In the genomic region with DNA sequence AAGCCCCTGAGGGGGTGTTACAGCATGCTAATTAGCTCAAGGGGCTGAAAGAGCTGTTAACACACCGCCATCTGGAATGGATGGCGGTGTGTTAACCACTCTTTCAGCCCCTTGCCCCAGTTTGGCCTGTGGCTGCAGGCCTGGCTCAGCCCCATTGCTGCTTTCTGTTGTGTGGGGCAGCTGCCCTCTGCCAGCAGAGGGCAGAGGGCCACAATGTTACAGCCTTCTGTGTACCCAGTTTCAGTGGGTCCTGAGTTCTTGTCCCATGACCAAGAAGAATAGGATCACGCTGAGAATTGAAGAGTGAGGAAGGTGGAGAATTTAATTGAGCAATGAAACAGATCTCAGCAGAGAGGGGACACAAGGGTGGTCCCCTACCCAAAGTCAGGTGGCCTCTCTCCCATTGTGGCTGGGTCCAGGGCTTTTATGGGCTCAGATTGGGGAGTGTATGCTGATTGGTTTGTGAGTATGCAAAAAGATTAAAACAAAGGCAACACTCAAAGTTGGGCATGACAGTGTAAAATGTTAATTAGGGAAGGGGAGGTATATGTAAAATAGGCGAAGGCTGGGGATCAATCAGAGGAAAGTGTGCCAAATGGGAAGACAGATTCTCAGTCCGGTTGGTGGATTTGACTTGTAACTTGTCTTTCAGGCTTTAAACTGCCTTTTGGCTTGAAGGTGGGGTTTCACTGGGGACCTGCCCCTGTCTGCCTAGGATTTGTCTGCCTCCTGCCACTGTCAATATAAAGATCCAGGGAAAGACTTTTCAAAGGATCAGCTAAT, we compare ENCODE assay signal across 16 cellular contexts.
A peak's percentile ranks its signal among the peaks of the same experiment; 100 is the strongest.
DNase-seq lines count a peak whose midpoint lies in the region; ATAC-seq and TF ChIP-seq lines count a peak whose summit lies in the region.
"Had no signal": no experiment of that assay in that cellular context is flagged by ENCODE, and none has a peak within 500 bp of the region (broad histone marks: within the 10 kb centered on the region; RNA-seq: fewer than 3 reads in every experiment).

No MANE protein-coding gene starts in this region.

- dilution Hi-C loops in mammary epithelial cell (cut with HindIII; ENCODE audit: low sequenced_read_pairs) = no loop called here

- no peaks in the 10 kb centered on the region for H3K36me3 ChIP-seq in KMS-11 (ENCODE audit: insufficient read depth)
- H3K36me3 ChIP-seq in neural progenitor cell = no peaks in the 10 kb centered on the region
- no peaks in the 10 kb centered on the region for H3K36me3 ChIP-seq in mammary epithelial cell (ENCODE audit: insufficient read depth, low read length)
- H3K36me3 ChIP-seq: MG63 had no signal

- DNase-seq in GM13977 (ENCODE audit: low spot score) (no peak), WTC11 (ENCODE audit: low spot score) (no peak), neural progenitor cell (ENCODE audit: low spot score) (peak; percentile 2), COLO668 (lab: John Stamatoyannopoulos, UW; ENCODE audit: unreplicated experiment) (no peak), mammary epithelial cell (no peak)
- DNase-seq: ACHN, GDM1, GM23248, MG63, NCI-H1092 treated with DMSO at 0.1 percent for 48 hours, NCI-H2081, Right ventricle myocardium superior had no signal

- peak; percentile 54 for ATAC-seq in WTC11
- no peak for ATAC-seq in HG03175 (IDR thresholded peaks at IDR 0.05; ENCODE audit: unreplicated experiment)

- peaks cover 13% of the 10 kb centered on the region for H3K4me1 Mint-ChIP-seq in WTC11
- H3K4me1 Mint-ChIP-seq in neural progenitor cell = no peaks in the 10 kb centered on the region
- H3K4me1 Mint-ChIP-seq: CD14-positive monocyte had no signal

- no peak overlapping the region for H3K27ac ChIP-seq in KMS-11
- no peak overlapping the region for H3K27ac ChIP-seq in neural progenitor cell
- H3K27ac ChIP-seq in mammary epithelial cell (ENCODE audit: insufficient read depth, low read depth, low read length) = no peak overlapping the region
- H3K27ac ChIP-seq: GM23248, SK-N-MC had no signal

- peaks cover 18% of the 10 kb centered on the region for H3K36me3 Mint-ChIP-seq in WTC11
- peaks cover 3% of the 10 kb centered on the region for H3K36me3 Mint-ChIP-seq in neural progenitor cell

- no peak overlapping the region for H3K4me2 ChIP-seq in KMS-11
- no peak overlapping the region for H3K4me2 ChIP-seq in neural progenitor cell
- no peak overlapping the region for H3K4me2 ChIP-seq in mammary epithelial cell (ENCODE audit: insufficient read depth, low read depth, low read length)

- H4K20me1 ChIP-seq in KMS-11 (ENCODE audit: insufficient read depth) (no peaks in the 10 kb centered on the region), neural progenitor cell (ENCODE audit: low read depth) (no peaks in the 10 kb centered on the region), mammary epithelial cell (ENCODE audit: insufficient read depth, low read length) (no peaks in the 10 kb centered on the region)

- H3K27me3 ChIP-seq in KMS-11 (ENCODE audit: insufficient read depth, low read depth) (no peaks in the 10 kb centered on the region), neural progenitor cell (no peaks in the 10 kb centered on the region), mammary epithelial cell (ENCODE audit: insufficient read depth, low read length) (no peaks in the 10 kb centered on the region)
- H3K27me3 ChIP-seq: MG63 had no signal

- no TSS peak for BruUV-seq in mammary epithelial cell (replicated peaks; lab: Mats Ljungman, UMichigan)

- no peaks in the 10 kb centered on the region; the same call in 1 of the 2 replicates for H3K27me3 Mint-ChIP-seq in WTC11 (ENCODE audit: low read depth)
- peaks cover 2% of the 10 kb centered on the region for H3K27me3 Mint-ChIP-seq in neural progenitor cell (ENCODE audit: insufficient read depth, low read depth)

- WGBS in mammary epithelial cell (ENCODE audit: low coverage, missing lambda C conversion rate) = 88% methylated on average over 4 of the region's 5 CpGs

- intact Hi-C loops in mammary epithelial cell (cut with micrococcal nuclease) = no loop called here

- H3K4me1 ChIP-seq in KMS-11 (ENCODE audit: low read depth, poor library complexity, severe bottlenecking) = no peaks in the 10 kb centered on the region
- H3K4me1 ChIP-seq in neural progenitor cell = no peaks in the 10 kb centered on the region
- H3K4me1 ChIP-seq in mammary epithelial cell (ENCODE audit: insufficient read depth, low read length) = no peaks in the 10 kb centered on the region

- H3K79me2 ChIP-seq in KMS-11 (ENCODE audit: insufficient read depth, low read depth) (no peaks in the 10 kb centered on the region), neural progenitor cell (ENCODE audit: low read depth) (no peaks in the 10 kb centered on the region), mammary epithelial cell (ENCODE audit: insufficient read depth, low read length) (no peaks in the 10 kb centered on the region)

- H3K27ac Mint-ChIP-seq in WTC11 (no peak overlapping the region), neural progenitor cell (no peak overlapping the region)
- H3K27ac Mint-ChIP-seq: CD14-positive monocyte had no signal

- in situ Hi-C loops in GM13977 (cut with MboI; ENCODE audit: low pct_unique_long_range_greater_than_20kb, low sequenced_read_pairs, unreplicated experiment) = no loop called here
- in situ Hi-C loops in mammary epithelial cell (cut with MboI; ENCODE audit: low sequenced_read_pairs in 2 of 2) = no loop called here

- POLR2A ChIA-PET in WTC11 (lab: Charles Lee) = no interaction called here

- H2AFZ ChIP-seq in KMS-11 (ENCODE audit: low read depth) = no peak overlapping the region
- no peak overlapping the region for H2AFZ ChIP-seq in neural progenitor cell (replicated peaks)
- H2AFZ ChIP-seq in mammary epithelial cell (ENCODE audit: low read depth, low read length) = no peak overlapping the region
- H2AFZ ChIP-seq: GM23248 had no signal

- H3K9me3 Mint-ChIP-seq in WTC11 (peaks cover 14% of the 10 kb centered on the region), neural progenitor cell (no peaks in the 10 kb centered on the region)

- CTCF ChIA-PET in WTC11 (lab: Charles Lee) (interaction anchor here (1.4 kb wide), 1 partner anchor 168 kb away, joined by 3 read pairs; no protein-coding TSS in a partner anchor), mammary epithelial cell (lab: Charles Lee; ENCODE audit: low non-redundant PET) (no interaction called here)

- no peaks in the 10 kb centered on the region for H3K9me3 ChIP-seq in neural progenitor cell (ENCODE audit: low read depth)
- no peaks in the 10 kb centered on the region for H3K9me3 ChIP-seq in mammary epithelial cell (replicated peaks; ENCODE audit: insufficient read depth, low read length)

- H3K4me3 Mint-ChIP-seq in WTC11 (no peak overlapping the region), neural progenitor cell (no peak overlapping the region)
- H3K4me3 Mint-ChIP-seq: CD14-positive monocyte had no signal

- no peaks in the 10 kb centered on the region for H3F3A ChIP-seq in neural progenitor cell (ENCODE audit: low read depth)

- H3K9ac ChIP-seq in KMS-11 (no peak overlapping the region), neural progenitor cell (no peak overlapping the region), mammary epithelial cell (ENCODE audit: insufficient read depth, low read length) (no peak overlapping the region)
- H3K9ac ChIP-seq: GM23248 had no signal

- peak; percentile 7 for TF ChIP-seq CTCF in GM13977 (IDR thresholded peaks at IDR 0.05; ENCODE audit: extremely low read depth, insufficient read depth, missing control alignments)
- TF ChIP-seq CTCF in KMS-11 (conservative IDR thresholded peaks at IDR 0.05; ENCODE audit: low read depth, low read length) = peak; percentile 52
- no peak for TF ChIP-seq CTCF in WTC11 (IDR thresholded peaks at IDR 0.05)
- TF ChIP-seq CTCF in neural progenitor cell (IDR thresholded peaks at IDR 0.05) = peak; percentile 32
- peak in 1 of 2 donors; percentile 40 for TF ChIP-seq CTCF in mammary epithelial cell (conservative IDR thresholded peaks at IDR 0.05 in 1 of 2, IDR thresholded peaks at IDR 0.05 in 1 of 2; ENCODE audit: extremely low read depth in 1 of 2, insufficient read depth in 1 of 2, low read depth in 1 of 2, low read length in 2 of 2)

- H3K4me3 ChIP-seq in KMS-11 (IDR thresholded peaks at IDR 0.05; ENCODE audit: insufficient read depth, low read depth, low read length) (no peak overlapping the region), neural progenitor cell (no peak overlapping the region), mammary epithelial cell (replicated peaks in 1 of 3; ENCODE audit: insufficient read depth in 1 of 3, low read depth in 2 of 3, low read length in 3 of 3) (no peak overlapping the region)
- H3K4me3 ChIP-seq: GM23248, MG63, SK-N-MC had no signal

TF ChIP-seq in WTC11, 78 proteins besides CTCF, POLR2A, EP300 and RAD21 (continues in another document):
- no peak for TF ChIP-seq TP53 (CRISPR knock-in tag; IDR thresholded peaks at IDR 0.05)
- TF ChIP-seq, protein P1, sequence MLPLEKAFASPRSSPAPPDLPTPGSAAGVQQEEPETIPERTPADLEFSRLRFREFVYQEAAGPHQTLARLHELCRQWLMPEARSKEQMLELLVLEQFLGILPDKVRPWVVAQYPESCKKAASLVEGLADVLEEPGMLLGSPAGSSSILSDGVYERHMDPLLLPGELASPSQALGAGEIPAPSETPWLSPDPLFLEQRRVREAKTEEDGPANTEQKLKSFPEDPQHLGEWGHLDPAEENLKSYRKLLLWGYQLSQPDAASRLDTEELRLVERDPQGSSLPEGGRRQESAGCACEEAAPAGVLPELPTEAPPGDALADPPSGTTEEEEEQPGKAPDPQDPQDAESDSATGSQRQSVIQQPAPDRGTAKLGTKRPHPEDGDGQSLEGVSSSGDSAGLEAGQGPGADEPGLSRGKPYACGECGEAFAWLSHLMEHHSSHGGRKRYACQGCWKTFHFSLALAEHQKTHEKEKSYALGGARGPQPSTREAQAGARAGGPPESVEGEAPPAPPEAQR (CRISPR knock-in tag; IDR thresholded peaks at IDR 0.05) = no peak
- TF ChIP-seq SMAD3 (CRISPR knock-in tag; IDR thresholded peaks at IDR 0.05; ENCODE audit: borderline replicate concordance) = no peak
- TF ChIP-seq ZNF416 (CRISPR knock-in tag; IDR thresholded peaks at IDR 0.05) = no peak
- TF ChIP-seq JUN (CRISPR knock-in tag; IDR thresholded peaks at IDR 0.05) = no peak
- TF ChIP-seq ZNF219 (CRISPR knock-in tag; IDR thresholded peaks at IDR 0.05; ENCODE audit: borderline replicate concordance) = no peak
- TF ChIP-seq, protein P2, sequence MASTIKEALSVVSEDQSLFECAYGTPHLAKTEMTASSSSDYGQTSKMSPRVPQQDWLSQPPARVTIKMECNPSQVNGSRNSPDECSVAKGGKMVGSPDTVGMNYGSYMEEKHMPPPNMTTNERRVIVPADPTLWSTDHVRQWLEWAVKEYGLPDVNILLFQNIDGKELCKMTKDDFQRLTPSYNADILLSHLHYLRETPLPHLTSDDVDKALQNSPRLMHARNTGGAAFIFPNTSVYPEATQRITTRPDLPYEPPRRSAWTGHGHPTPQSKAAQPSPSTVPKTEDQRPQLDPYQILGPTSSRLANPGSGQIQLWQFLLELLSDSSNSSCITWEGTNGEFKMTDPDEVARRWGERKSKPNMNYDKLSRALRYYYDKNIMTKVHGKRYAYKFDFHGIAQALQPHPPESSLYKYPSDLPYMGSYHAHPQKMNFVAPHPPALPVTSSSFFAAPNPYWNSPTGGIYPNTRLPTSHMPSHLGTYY (CRISPR knock-in tag; IDR thresholded peaks at IDR 0.05) = no peak
- no peak for TF ChIP-seq RORB (CRISPR knock-in tag; IDR thresholded peaks at IDR 0.05)
- TF ChIP-seq ZNF671 (CRISPR knock-in tag; IDR thresholded peaks at IDR 0.05) = no peak
